Comparison of ENCODE assay signal across 21 cellular contexts in genomic region chr4:26782830-26783202, GRCh38.
DNase-seq lines count a peak whose midpoint lies in the region; ATAC-seq, FAIRE-seq and TF ChIP-seq lines count a peak whose summit lies in the region.
"Had no signal": no experiment of that assay in that cellular context is flagged by ENCODE, and none has a peak within 500 bp of the region (broad histone marks: within the 10 kb centered on the region; RNA-seq: fewer than 3 reads in every experiment).

No MANE protein-coding gene starts in this region.

- no peak for TF ChIP-seq CTCF in K562 (IDR thresholded peaks at IDR 0.05 in 2 of 3, conservative IDR thresholded peaks at IDR 0.05 in 1 of 3; ENCODE audit: insufficient read depth in 2 of 3, low read depth in 1 of 3, low read length in 3 of 3)
- no peak for TF ChIP-seq CTCF in fibroblast of the aortic adventitia (IDR thresholded peaks at IDR 0.05; ENCODE audit: insufficient read depth, low read length)

- H3K79me2 ChIP-seq in K562 (ENCODE audit: control insufficient read depth, insufficient read depth, low read length) = no peaks in the 10 kb centered on the region

- in situ Hi-C loops in K562 (cut with MboI) = no loop called here

- intact Hi-C loops in K562 (cut with micrococcal nuclease) = no loop called here

- H3K4me3 ChIP-seq in K562 = no peak overlapping the region
- H3K4me3 ChIP-seq in fibroblast of the aortic adventitia (ENCODE audit: low read depth, low read length) = no peak overlapping the region
- no peak overlapping the region for H3K4me3 ChIP-seq in small intestine (ENCODE audit: low read depth in 1 of 2, low read length in 2 of 2)
- H3K4me3 ChIP-seq: MG63, Peyer's patch, SJSA1 had no signal

- H3K9me3 ChIP-seq in K562 (replicated peaks; ENCODE audit: control insufficient read depth, insufficient read depth, low read depth, low read length) (no peaks in the 10 kb centered on the region), small intestine (ENCODE audit: control insufficient read depth, low read depth) (no peaks in the 10 kb centered on the region)
- H3K9me3 ChIP-seq: MG63, Peyer's patch, SJSA1 had no signal

- POLR2A ChIA-PET in K562 (lab: Yijun Ruan, JAX) = interaction anchor here (1.1 kb wide), 1 partner anchor 10 kb away, joined by 3 read pairs; no protein-coding TSS in a partner anchor

- DNase-seq in LoVo (ENCODE audit: low spot score) (peak; percentile 14), K562 (ENCODE audit: extremely low read depth in 1 of 4, low spot score in 3 of 4) (no peak), fibroblast of the aortic adventitia (ENCODE audit: low read depth) (peak; percentile 21), small intestine (peak; percentile 39), SHP77 (lab: John Stamatoyannopoulos, UW) (no peak), DMS153 treated with DMSO at 0.1 percent for 48 hours (lab: John Stamatoyannopoulos, UW; ENCODE audit: unreplicated experiment) (no peak)
- DNase-seq in activated naive CD4-positive, alpha-beta T cell (lab: John Stamatoyannopoulos, UW) = no peak
- DNase-seq: CD4-positive, CD25-positive, alpha-beta regulatory T cell; DMS79; H7; Kasumi-1; MG63; NCI-H1436; NCI-H1930; NCI-H2227 treated with DMSO at 0.1 percent for 48 hours; NCI-H510A treated with DMSO at 0.1 percent for 48 hours; NCI-H748 treated with DMSO at 0.1 percent for 48 hours; Peyer's patch had no signal

- no peak overlapping the region; the same call in 1 of the 2 replicates for H3K4me2 ChIP-seq in K562 (ENCODE audit: insufficient read depth, low read length)

- CTCF ChIA-PET in K562 (lab: Yijun Ruan, JAX; ENCODE audit: low intra/inter-chr PET ratio) = no interaction called here

- ATAC-seq in K562 = no peak

- TF ChIP-seq RAD21 in K562 (CRISPR knock-in tag; conservative IDR thresholded peaks at IDR 0.05 in 1 of 2, IDR thresholded peaks at IDR 0.05 in 1 of 2) = no peak

- no peaks in the 10 kb centered on the region for H4K20me1 ChIP-seq in K562 (replicated peaks; ENCODE audit: control insufficient read depth, insufficient read depth, low read length)

- H3K9ac ChIP-seq in K562 (ENCODE audit: insufficient read depth in 1 of 2, low read depth in 2 of 2, low read length in 2 of 2) = peak overlapping the region in 1 of 2 experiments; percentile 19; a peak in 2 of 4 replicates

- FAIRE-seq in K562 (lab: Jason Lieb, UNC) (peak; percentile 35), small intestine (lab: Jason Lieb, UNC) (no peak)
- FAIRE-seq: A204.1, GM12891 had no signal

- TF ChIP-seq EP300 in K562 (IDR thresholded peaks at IDR 0.05; ENCODE audit: low read length) = no peak

- H3K27me3 ChIP-seq in K562 (ENCODE audit: control insufficient read depth in 2 of 2, insufficient read depth in 2 of 2, low read length in 2 of 2) (no peaks in the 10 kb centered on the region), small intestine (ENCODE audit: control insufficient read depth in 2 of 2, insufficient read depth in 2 of 2, low read length in 2 of 2) (no peaks in the 10 kb centered on the region)
- H3K27me3 ChIP-seq: MG63, Peyer's patch, SJSA1 had no signal

- no peak for TF ChIP-seq POLR2A in K562 (conservative IDR thresholded peaks at IDR 0.05)

- peak overlapping the region; percentile 30; the same call in 1 of the 2 replicates for H2AFZ ChIP-seq in K562 (ENCODE audit: low read depth, low read length)

- 3% methylated on average over 5 of the region's 5 CpGs for WGBS in K562 (ENCODE audit: insufficient coverage, low coverage, missing lambda C conversion rate)
- WGBS in small intestine, 3 donors = 47 to 72% (median 67%) methylated on average over 5 of the region's 5 CpGs

- H3K9me1 ChIP-seq in K562 (ENCODE audit: control insufficient read depth, insufficient read depth, low read length) = no peaks in the 10 kb centered on the region

- peak overlapping the region; percentile 54 for H3K27ac ChIP-seq in K562 (ENCODE audit: extremely low read depth, low read depth, low read length)
- no peak overlapping the region for H3K27ac ChIP-seq in small intestine (ENCODE audit: low read depth in 1 of 2, low read length in 1 of 2)
- H3K27ac ChIP-seq: Peyer's patch, SJSA1 had no signal

- no TSS peak for BruUV-seq in K562 (replicated peaks; lab: Mats Ljungman, UMichigan)

- H3K4me1 ChIP-seq in K562 (replicated peaks in 1 of 2; ENCODE audit: control insufficient read depth in 2 of 2, insufficient read depth in 2 of 2, low read length in 2 of 2) = peaks cover 8 to 44% of the 10 kb centered on the region in 2 experiments; a peak in 4 of 5 replicates
- H3K4me1 ChIP-seq in small intestine (ENCODE audit: control insufficient read depth in 2 of 2, insufficient read depth in 1 of 2, low read depth in 1 of 2, low read length in 1 of 2) = no peaks in the 10 kb centered on the region
- H3K4me1 ChIP-seq: SJSA1 had no signal

- no peaks in the 10 kb centered on the region for H3K36me3 ChIP-seq in K562 (ENCODE audit: control insufficient read depth, insufficient read depth, low read length)
- H3K36me3 ChIP-seq in small intestine (ENCODE audit: control insufficient read depth in 2 of 2, insufficient read depth in 2 of 2, low read length in 2 of 2) = no peaks in the 10 kb centered on the region
- H3K36me3 ChIP-seq: Peyer's patch, SJSA1 had no signal

TF ChIP-seq in K562, 482 proteins besides CTCF, POLR2A, EP300 and RAD21 (continues in another document):
- TF ChIP-seq FOSL1 (tag; conservative IDR thresholded peaks at IDR 0.05) = peak; percentile 38; the same call in 1 of the 2 replicates
- no peak for TF ChIP-seq KDM2B (CRISPR knock-in tag; IDR thresholded peaks at IDR 0.05)
- TF ChIP-seq ZFP91 (CRISPR knock-in tag; IDR thresholded peaks at IDR 0.05) = no peak
- no peak for TF ChIP-seq MEF2D (tag; conservative IDR thresholded peaks at IDR 0.05; ENCODE audit: low read depth)
- 0 out of 2 replicates have a peak, but pooled peaks have one; percentile 45 for TF ChIP-seq BRD4 (IDR thresholded peaks at IDR 0.05)
- no peak for TF ChIP-seq SIN3B (IDR thresholded peaks at IDR 0.05; ENCODE audit: low read depth)
- no peak for TF ChIP-seq IRF1 (CRISPR knock-in tag; IDR thresholded peaks at IDR 0.05; ENCODE audit: borderline replicate concordance)
- no peak for TF ChIP-seq MAFG (tag; conservative IDR thresholded peaks at IDR 0.05)
- no peak for TF ChIP-seq CC2D1A (IDR thresholded peaks at IDR 0.05)
- no peak for TF ChIP-seq HMGN3 (IDR thresholded peaks at IDR 0.05; ENCODE audit: borderline replicate concordance, extremely low read depth, insufficient read length, low read depth, low read length)
- TF ChIP-seq REST (CRISPR knock-in tag; IDR thresholded peaks at IDR 0.05; ENCODE audit: low read depth) = no peak
- no peak for TF ChIP-seq NCOA6 (IDR thresholded peaks at IDR 0.05)
- TF ChIP-seq RNF2 (IDR thresholded peaks at IDR 0.05) = no peak
- 0 out of 2 replicates have a peak, but pooled peaks have one; percentile 21 for TF ChIP-seq ZNF644 (tag; IDR thresholded peaks at IDR 0.05; ENCODE audit: low read depth)
- no peak for TF ChIP-seq ZNF668 (CRISPR knock-in tag; IDR thresholded peaks at IDR 0.05)
- no peak for TF ChIP-seq SRF (CRISPR knock-in tag; IDR thresholded peaks at IDR 0.05)

Comparison
In these comparisons a context has a peak if more than half of its experiments do, and no peak if none do; other contexts are left out.
1. DNase-seq: peak in LoVo (single experiment), fibroblast of the aortic adventitia (single experiment) and small intestine (single experiment); none in K562 (0 of 4), SHP77 (0 of 2), DMS153 treated with DMSO at 0.1 percent for 48 hours (single experiment) and activated naive CD4-positive, alpha-beta T cell (0 of 4).